1 cellular context compared by ENCODE assay signal in genomic region chr7:158840604-158841003, GRCh38.
TF ChIP-seq lines count a peak whose summit lies in the region.

No MANE protein-coding gene starts in this region.

TF ChIP-seq in GM23338, 12 proteins besides CTCF, POLR2A, EP300 and RAD21:
- TF ChIP-seq EZH2 (IDR thresholded peaks at IDR 0.05; ENCODE audit: low read depth, unreplicated experiment) (no peak), CREB1 (CRISPR knock-in tag; IDR thresholded peaks at IDR 0.05; ENCODE audit: low read depth) (no peak), ZNF462 (CRISPR knock-in tag; IDR thresholded peaks at IDR 0.05) (no peak), REST (IDR thresholded peaks at IDR 0.05; ENCODE audit: unreplicated experiment) (no peak), NANOG (IDR thresholded peaks at IDR 0.05; ENCODE audit: borderline replicate concordance) (no peak), ZNF114 (CRISPR knock-in tag; IDR thresholded peaks at IDR 0.05) (no peak), EZH2phosphoT487 (IDR thresholded peaks at IDR 0.05; ENCODE audit: unreplicated experiment) (no peak)
